Comparison of ENCODE assay signal across 9 cellular contexts in the genomic region with DNA sequence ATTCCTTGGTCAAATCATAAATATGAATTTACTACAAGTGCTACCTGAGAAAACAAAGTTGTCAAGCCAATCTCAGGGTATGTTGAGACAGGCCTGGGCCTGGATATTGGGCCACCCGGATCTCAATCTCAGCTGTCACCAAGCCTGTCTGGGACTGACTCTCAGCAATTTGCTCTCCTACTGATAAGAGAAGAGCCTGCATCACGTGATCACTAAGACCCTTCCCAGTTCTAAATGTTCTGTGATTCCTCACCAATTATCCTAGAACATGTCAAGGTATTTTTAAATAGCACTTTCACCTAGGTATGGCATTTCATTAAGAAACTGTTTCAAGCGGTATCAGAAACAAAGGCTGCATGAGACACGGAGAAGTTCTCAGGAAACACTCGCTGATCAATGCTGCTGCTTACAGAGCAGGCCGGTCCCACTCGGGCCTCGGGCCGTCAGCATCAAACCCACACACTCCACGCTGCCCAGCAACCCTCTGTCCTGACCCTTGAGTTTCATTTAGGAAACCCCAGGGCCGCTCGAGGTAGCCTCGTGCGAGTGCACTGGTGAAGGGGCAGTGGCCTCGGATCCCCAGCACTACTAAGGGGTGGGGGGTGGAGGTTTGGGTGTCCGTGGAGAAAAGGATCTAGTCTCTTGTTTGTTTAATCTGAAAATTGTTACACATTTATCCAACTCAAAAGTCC. TPM values are rescaled to one million over a fixed set of nuclear protein-coding genes. Genes with fewer than 3 reads are reported as not detected.
DNase-seq lines count a peak whose midpoint lies in the region; ATAC-seq and TF ChIP-seq lines count a peak whose summit lies in the region.
"Had no signal": no experiment of that assay in that cellular context is flagged by ENCODE, and none has a peak within 500 bp of the region (broad histone marks: within the 10 kb centered on the region; RNA-seq: fewer than 3 reads in every experiment).

No MANE protein-coding gene starts in this region.

- no peak for ATAC-seq in HG02763 (IDR thresholded peaks at IDR 0.05; ENCODE audit: unreplicated experiment)
- no peak for ATAC-seq in GM21825 (IDR thresholded peaks at IDR 0.05; ENCODE audit: unreplicated experiment)

- H3K36me3 ChIP-seq in ACC112 (ENCODE audit: insufficient read depth, low read length) (peaks cover 65% of the 10 kb centered on the region), MM.1S (replicated peaks; ENCODE audit: insufficient read depth, low read length) (peaks cover 55% of the 10 kb centered on the region), muscle layer of duodenum (ENCODE audit: control insufficient read depth in 1 of 2, insufficient read depth in 2 of 2, low read length in 2 of 2) (peaks cover 61 to 81% of the 10 kb centered on the region in 2 donors)

- peak overlapping the region; percentile 97 for H3K27ac ChIP-seq in ACC112 (ENCODE audit: low read depth, low read length)
- H3K27ac ChIP-seq in MM.1S (ENCODE audit: low read length), result no peak overlapping the region; the same call in 1 of the 2 replicates
- peak overlapping the region; percentile 96 to 100 for H3K27ac ChIP-seq in coronary artery
- H3K27ac ChIP-seq in muscle layer of duodenum (ENCODE audit: low read length), result peak overlapping the region; percentile 100
- H3K27ac ChIP-seq: cardiac muscle cell had no signal

- peaks cover 76% of the 10 kb centered on the region for H3K79me2 ChIP-seq in ACC112 (ENCODE audit: control insufficient read depth, insufficient read depth, low read length, unreplicated experiment)
- H3K79me2 ChIP-seq in MM.1S (ENCODE audit: low read length), result peaks cover 75% of the 10 kb centered on the region

- no peak overlapping the region for H3K9ac ChIP-seq in MM.1S (ENCODE audit: low read length)

- H3K4me1 ChIP-seq in ACC112 (ENCODE audit: control insufficient read depth, insufficient read depth, low read length, unreplicated experiment) (peaks cover 50% of the 10 kb centered on the region), MM.1S (ENCODE audit: low read length) (peaks cover 22% of the 10 kb centered on the region), muscle layer of duodenum (ENCODE audit: control insufficient read depth in 1 of 2, insufficient read depth in 2 of 2, low read length in 2 of 2) (peaks cover 37 to 39% of the 10 kb centered on the region in 2 donors)

- no peaks in the 10 kb centered on the region for H3K27me3 ChIP-seq in ACC112 (ENCODE audit: insufficient read depth, low read length)
- H3K27me3 ChIP-seq in MM.1S (replicated peaks; ENCODE audit: insufficient read depth, low read length), result no peaks in the 10 kb centered on the region
- H3K27me3 ChIP-seq in muscle layer of duodenum (ENCODE audit: low read depth, low read length), result no peaks in the 10 kb centered on the region
- H3K27me3 ChIP-seq: cardiac muscle cell had no signal

- peak overlapping the region; percentile 86 for H3K4me3 ChIP-seq in ACC112 (ENCODE audit: low read depth, low read length)
- H3K4me3 ChIP-seq in MM.1S (ENCODE audit: low read length), result no peak overlapping the region
- H3K4me3 ChIP-seq in coronary artery, result peak overlapping the region; percentile 78
- peak overlapping the region; percentile 85 to 99 for H3K4me3 ChIP-seq in muscle layer of duodenum (ENCODE audit: low read depth in 1 of 2, low read length in 2 of 2)
- H3K4me3 ChIP-seq: cardiac muscle cell had no signal

- peak overlapping the region; percentile 78; the same call in 1 of the 2 replicates for H3K4me2 ChIP-seq in MM.1S (ENCODE audit: low read depth, low read length)

- DNase-seq in MM.1S, result no peak
- peak; percentile 78 for DNase-seq in coronary artery (ENCODE audit: low spot score)
- no peak for DNase-seq in NCI-H1105 treated with DMSO at 0.1 percent for 48 hours (lab: John Stamatoyannopoulos, UW)
- DNase-seq in H4 (ENCODE audit: low spot score), result no peak

- H2AFZ ChIP-seq in ACC112 (ENCODE audit: low read length, unreplicated experiment), result no peak overlapping the region
- H2AFZ ChIP-seq in MM.1S (ENCODE audit: low read length), result no peak overlapping the region

- H3K9me3 ChIP-seq in MM.1S (replicated peaks; ENCODE audit: insufficient read depth, low read length) (no peaks in the 10 kb centered on the region), muscle layer of duodenum (ENCODE audit: control insufficient read depth in 1 of 2, low read length in 2 of 2) (no peaks in the 10 kb centered on the region)

- no peaks in the 10 kb centered on the region for H3K9me2 ChIP-seq in MM.1S (replicated peaks; ENCODE audit: insufficient read depth, low read length)

- H4K20me1 ChIP-seq in MM.1S (ENCODE audit: insufficient read depth, low read length), result peaks cover 14% of the 10 kb centered on the region; the same call in 1 of the 2 replicates

- H3F3A ChIP-seq in MM.1S (ENCODE audit: insufficient read depth, low read length), result peaks cover 80% of the 10 kb centered on the region

- TF ChIP-seq CTCF in MM.1S (IDR thresholded peaks at IDR 0.05; ENCODE audit: low read length) (no peak), coronary artery (IDR thresholded peaks at IDR 0.05) (no peak)

RNA-seq across cellular contexts. Expression of a gene that starts 4.1 kb away (rescaled TPM):
- 2.9 and 3.9 TPM in 2 replicates for total RNA-seq in H4 (2014; rRNA removed; shearing (Covaris generic))
